In the genomic region with DNA sequence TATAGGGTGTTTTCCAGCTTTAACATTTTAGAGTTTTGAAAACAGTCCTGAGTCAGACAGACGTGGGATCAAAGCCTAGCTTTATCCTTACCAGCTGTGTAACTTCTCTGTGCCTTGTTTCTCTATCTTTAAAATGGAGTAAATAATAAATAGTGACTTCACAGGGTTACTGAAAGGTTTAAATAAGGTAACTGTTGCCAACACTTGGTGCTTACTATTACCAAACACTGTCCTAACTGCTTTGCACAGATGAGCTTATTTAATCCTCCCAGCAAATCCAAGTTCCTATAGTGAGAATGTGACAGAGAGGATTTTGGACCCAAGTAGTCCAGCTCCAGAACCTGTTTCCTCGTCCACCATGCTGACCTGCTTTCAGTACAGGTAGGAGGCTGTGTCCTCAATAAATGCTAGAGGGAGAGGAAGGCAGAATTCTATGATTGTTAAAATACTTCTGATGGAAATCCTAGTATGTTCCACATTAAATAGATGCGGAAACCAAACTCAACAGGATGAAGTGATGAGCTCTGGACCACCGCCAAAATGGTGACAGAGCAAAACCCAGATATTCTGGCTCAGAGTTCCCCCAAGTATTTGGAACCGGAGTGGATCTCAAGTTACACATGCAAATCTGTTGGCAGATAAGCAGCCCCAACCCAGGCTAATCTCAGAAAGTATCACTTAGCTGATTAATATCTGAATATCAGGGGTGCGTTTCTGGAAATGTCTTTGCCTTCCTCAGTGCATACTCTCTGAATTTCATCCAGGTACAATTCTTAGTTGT, we compare ENCODE assay signal across 1 cellular context.
TF ChIP-seq lines count a peak whose summit lies in the region.

No MANE protein-coding gene starts in this region.

TF ChIP-seq in GM23338, 12 proteins besides CTCF, POLR2A, EP300 and RAD21 (continued from another document):
- no peak for TF ChIP-seq ZNF462 (CRISPR knock-in tag; IDR thresholded peaks at IDR 0.05)
- TF ChIP-seq POLR2AphosphoS5 (IDR thresholded peaks at IDR 0.05; ENCODE audit: low read depth) = no peak
- no peak for TF ChIP-seq CREB1 (CRISPR knock-in tag; IDR thresholded peaks at IDR 0.05; ENCODE audit: low read depth)
- no peak for TF ChIP-seq ZNF331 (CRISPR knock-in tag; IDR thresholded peaks at IDR 0.05; ENCODE audit: low read depth)
- TF ChIP-seq ZNF114 (CRISPR knock-in tag; IDR thresholded peaks at IDR 0.05) = no peak
- no peak for TF ChIP-seq JUNB (IDR thresholded peaks at IDR 0.05; ENCODE audit: unreplicated experiment)
- TF ChIP-seq NANOG (IDR thresholded peaks at IDR 0.05; ENCODE audit: borderline replicate concordance) = no peak
- no peak for TF ChIP-seq EZH2 (IDR thresholded peaks at IDR 0.05; ENCODE audit: low read depth, unreplicated experiment)
- no peak for TF ChIP-seq REST (IDR thresholded peaks at IDR 0.05; ENCODE audit: unreplicated experiment)
- TF ChIP-seq ETS1 (IDR thresholded peaks at IDR 0.05) = no peak
- TF ChIP-seq EZH2phosphoT487 (IDR thresholded peaks at IDR 0.05; ENCODE audit: unreplicated experiment) = no peak
